In the genomic region with DNA sequence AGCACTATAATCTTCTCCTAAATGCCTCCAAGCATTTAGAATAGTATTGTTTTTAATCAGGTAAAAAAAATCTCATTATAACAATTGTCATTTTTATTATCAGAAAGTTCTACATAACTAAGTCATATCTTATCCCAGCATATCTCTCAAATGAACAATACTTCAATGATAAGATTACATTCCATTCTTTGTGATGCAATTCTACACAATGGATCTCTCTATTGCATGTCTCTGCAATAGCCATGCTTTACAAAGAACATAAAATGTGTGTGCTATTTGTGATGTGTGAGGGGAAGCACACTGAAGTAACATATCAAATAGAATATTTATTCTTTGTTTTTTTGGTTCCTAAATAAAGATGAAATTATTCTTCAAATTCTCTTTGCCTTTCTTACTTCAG, we compare ENCODE assay signal across 24 cellular contexts.
A peak's percentile ranks its signal among the peaks of the same experiment; 100 is the strongest.
DNase-seq lines count a peak whose midpoint lies in the region; ATAC-seq and TF ChIP-seq lines count a peak whose summit lies in the region.
"Had no signal": no experiment of that assay in that cellular context is flagged by ENCODE, and none has a peak within 500 bp of the region (broad histone marks: within the 10 kb centered on the region; RNA-seq: fewer than 3 reads in every experiment).

No MANE protein-coding gene starts in this region.

- H3K79me2 ChIP-seq in mesendoderm (ENCODE audit: control insufficient read depth, insufficient read depth, low read length) (no peaks in the 10 kb centered on the region), GM23338 (replicated peaks; ENCODE audit: insufficient read depth) (no peaks in the 10 kb centered on the region)

- H3K79me1 ChIP-seq in mesendoderm (ENCODE audit: low read length), result no peaks in the 10 kb centered on the region

- no peak overlapping the region for H3K27ac Mint-ChIP-seq in GM23338
- H3K27ac Mint-ChIP-seq: CD14-positive monocyte; CD4-positive, alpha-beta memory T cell; CD4-positive, CD25-positive, alpha-beta regulatory T cell; CD8-positive, alpha-beta memory T cell had no signal

- H3K4me1 ChIP-seq in mesendoderm (ENCODE audit: control insufficient read depth, low read depth, low read length), result no peaks in the 10 kb centered on the region
- H3K4me1 ChIP-seq in GM23338 (ENCODE audit: insufficient read depth), result no peaks in the 10 kb centered on the region
- no peaks in the 10 kb centered on the region for H3K4me1 ChIP-seq in upper lobe of right lung
- H3K4me1 ChIP-seq: BE2C, BLaER1 had no signal

- H2AFZ ChIP-seq in GM23338, result no peak overlapping the region

- no peaks in the 10 kb centered on the region for H4K20me1 ChIP-seq in GM23338 (replicated peaks; ENCODE audit: insufficient read depth)
- H4K20me1 ChIP-seq: BLaER1 had no signal

- H3K27me3 Mint-ChIP-seq in GM23338 (ENCODE audit: insufficient read depth, low read depth, poor library complexity), result no peaks in the 10 kb centered on the region
- H3K27me3 Mint-ChIP-seq: CD4-positive, CD25-positive, alpha-beta regulatory T cell; CD8-positive, alpha-beta memory T cell had no signal

- no peak overlapping the region for H3K18ac ChIP-seq in mesendoderm (ENCODE audit: low read length)

- H2BK15ac ChIP-seq in mesendoderm (replicated peaks; ENCODE audit: low read depth), result no peak overlapping the region

- H3K9me3 Mint-ChIP-seq in GM23338, result no peaks in the 10 kb centered on the region
- H3K9me3 Mint-ChIP-seq: CD4-positive, alpha-beta memory T cell; CD4-positive, CD25-positive, alpha-beta regulatory T cell; CD8-positive, alpha-beta memory T cell had no signal

- no peaks in the 10 kb centered on the region for H3K36me3 Mint-ChIP-seq in GM23338 (ENCODE audit: low read depth)
- H3K36me3 Mint-ChIP-seq: CD14-positive monocyte; CD4-positive, alpha-beta memory T cell; CD4-positive, CD25-positive, alpha-beta regulatory T cell; CD8-positive, alpha-beta memory T cell had no signal

- no peaks in the 10 kb centered on the region for H3K9me3 ChIP-seq in upper lobe of right lung
- H3K9me3 ChIP-seq: BE2C, BLaER1 had no signal

- TF ChIP-seq CTCF in fibroblast of pulmonary artery (IDR thresholded peaks at IDR 0.05; ENCODE audit: low read length, missing control alignments) (no peak), GM23338 (conservative IDR thresholded peaks at IDR 0.05; ENCODE audit: low read depth in 2 of 2) (no peak), upper lobe of right lung (IDR thresholded peaks at IDR 0.05) (no peak)

- H3K4ac ChIP-seq in mesendoderm (ENCODE audit: low read depth, low read length), result no peak overlapping the region

- no peak overlapping the region for H2AK5ac ChIP-seq in mesendoderm (ENCODE audit: low read length)

- no peak overlapping the region for H2BK120ac ChIP-seq in mesendoderm (ENCODE audit: low read depth, low read length)

- no peak overlapping the region for H4K8ac ChIP-seq in mesendoderm (ENCODE audit: low read depth, low read length)

- H3K23ac ChIP-seq in mesendoderm (ENCODE audit: low read length), result no peak overlapping the region

- no peaks in the 10 kb centered on the region for H3K27me3 ChIP-seq in mesendoderm (ENCODE audit: insufficient read depth, low read length, poor library complexity)
- H3K27me3 ChIP-seq in GM23338 (ENCODE audit: insufficient read depth), result no peaks in the 10 kb centered on the region
- no peaks in the 10 kb centered on the region for H3K27me3 ChIP-seq in upper lobe of right lung
- H3K27me3 ChIP-seq: BE2C, BLaER1 had no signal

- no peaks in the 10 kb centered on the region for H3F3A ChIP-seq in GM23338 (replicated peaks; ENCODE audit: low read depth)

- H3K27ac ChIP-seq in mesendoderm (ENCODE audit: low read depth, low read length) (no peak overlapping the region), GM23338 (ENCODE audit: low read depth) (no peak overlapping the region), upper lobe of right lung (no peak overlapping the region)
- H3K27ac ChIP-seq: BLaER1 had no signal

- H3K9me2 ChIP-seq in GM23338 (ENCODE audit: insufficient read depth), result no peaks in the 10 kb centered on the region

- H3K4me2 ChIP-seq in mesendoderm (ENCODE audit: low read length) (no peak overlapping the region), GM23338 (no peak overlapping the region)
- H3K4me2 ChIP-seq: BLaER1 had no signal

- ATAC-seq in GM23338 (no peak), upper lobe of right lung (no peak)
- ATAC-seq: GM12878 had no signal

- H4K5ac ChIP-seq in mesendoderm (ENCODE audit: low read length), result no peak overlapping the region

- no peak overlapping the region for H3K4me3 Mint-ChIP-seq in GM23338
- H3K4me3 Mint-ChIP-seq: CD14-positive monocyte; CD4-positive, alpha-beta memory T cell; CD4-positive, CD25-positive, alpha-beta regulatory T cell; CD8-positive, alpha-beta memory T cell had no signal

- no peak overlapping the region for H3K9ac ChIP-seq in mesendoderm (ENCODE audit: low read length)
- H3K9ac ChIP-seq: BLaER1 had no signal

- H3K4me3 ChIP-seq in fibroblast of pulmonary artery (replicated peaks; ENCODE audit: low read depth, low read length) (no peak overlapping the region), mesendoderm (ENCODE audit: low read length) (no peak overlapping the region), GM23338 (no peak overlapping the region), upper lobe of right lung (no peak overlapping the region)
- H3K4me3 ChIP-seq: BLaER1, GM12878 had no signal

- H3K56ac ChIP-seq in mesendoderm (ENCODE audit: low read length), result no peak overlapping the region

- intact Hi-C loops in upper lobe of right lung (cut with DNase I), result no loop called here

- H2BK5ac ChIP-seq in mesendoderm (ENCODE audit: low read length), result no peak overlapping the region

- DNase-seq in amniotic epithelial cell (ENCODE audit: low read depth), result peak; percentile 24
- DNase-seq in fibroblast of pulmonary artery (ENCODE audit: low read depth), result peak; percentile 29
- peak; percentile 44 for DNase-seq in mesendoderm
- no peak for DNase-seq in GM23338 (ENCODE audit: low spot score)
- DNase-seq in upper lobe of right lung, result no peak
- no peak for DNase-seq in NCI-H2196 treated with DMSO at 0.1 percent for 48 hours (lab: John Stamatoyannopoulos, UW; ENCODE audit: unreplicated experiment)
- DNase-seq: 8988T; ACHN; BE2C; C1 segment of cervical spinal cord; CD4-positive, alpha-beta memory T cell; CD4-positive, CD25-positive, alpha-beta regulatory T cell; CD8-positive, alpha-beta memory T cell; COR-L47; DMS 273 treated with DMSO at 0.1 percent for 48 hours; DMS153; DMS53; DMS79; DND-41; EL; GDM1 had no signal

- no peaks in the 10 kb centered on the region; the same call in 2 of the 3 replicates for H3K4me1 Mint-ChIP-seq in GM23338
- H3K4me1 Mint-ChIP-seq: CD14-positive monocyte; CD4-positive, alpha-beta memory T cell; CD4-positive, CD25-positive, alpha-beta regulatory T cell; CD8-positive, alpha-beta memory T cell had no signal

- no peaks in the 10 kb centered on the region for H3K36me3 ChIP-seq in mesendoderm (ENCODE audit: control insufficient read depth, insufficient read depth, low read length)
- no peaks in the 10 kb centered on the region for H3K36me3 ChIP-seq in GM23338 (ENCODE audit: insufficient read depth)
- no peaks in the 10 kb centered on the region for H3K36me3 ChIP-seq in upper lobe of right lung
- H3K36me3 ChIP-seq: BE2C, BLaER1 had no signal

TF ChIP-seq in GM23338, 12 proteins besides CTCF, POLR2A, EP300 and RAD21:
- TF ChIP-seq, protein P1, sequence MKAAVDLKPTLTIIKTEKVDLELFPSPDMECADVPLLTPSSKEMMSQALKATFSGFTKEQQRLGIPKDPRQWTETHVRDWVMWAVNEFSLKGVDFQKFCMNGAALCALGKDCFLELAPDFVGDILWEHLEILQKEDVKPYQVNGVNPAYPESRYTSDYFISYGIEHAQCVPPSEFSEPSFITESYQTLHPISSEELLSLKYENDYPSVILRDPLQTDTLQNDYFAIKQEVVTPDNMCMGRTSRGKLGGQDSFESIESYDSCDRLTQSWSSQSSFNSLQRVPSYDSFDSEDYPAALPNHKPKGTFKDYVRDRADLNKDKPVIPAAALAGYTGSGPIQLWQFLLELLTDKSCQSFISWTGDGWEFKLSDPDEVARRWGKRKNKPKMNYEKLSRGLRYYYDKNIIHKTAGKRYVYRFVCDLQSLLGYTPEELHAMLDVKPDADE (IDR thresholded peaks at IDR 0.05), result no peak
- TF ChIP-seq NANOG (IDR thresholded peaks at IDR 0.05; ENCODE audit: borderline replicate concordance) (no peak), ZNF114 (CRISPR knock-in tag; IDR thresholded peaks at IDR 0.05) (no peak), STAT1 (IDR thresholded peaks at IDR 0.05; ENCODE audit: unreplicated experiment) (no peak), POLR2AphosphoS5 (IDR thresholded peaks at IDR 0.05; ENCODE audit: low read depth) (no peak)
- TF ChIP-seq, protein P2, sequence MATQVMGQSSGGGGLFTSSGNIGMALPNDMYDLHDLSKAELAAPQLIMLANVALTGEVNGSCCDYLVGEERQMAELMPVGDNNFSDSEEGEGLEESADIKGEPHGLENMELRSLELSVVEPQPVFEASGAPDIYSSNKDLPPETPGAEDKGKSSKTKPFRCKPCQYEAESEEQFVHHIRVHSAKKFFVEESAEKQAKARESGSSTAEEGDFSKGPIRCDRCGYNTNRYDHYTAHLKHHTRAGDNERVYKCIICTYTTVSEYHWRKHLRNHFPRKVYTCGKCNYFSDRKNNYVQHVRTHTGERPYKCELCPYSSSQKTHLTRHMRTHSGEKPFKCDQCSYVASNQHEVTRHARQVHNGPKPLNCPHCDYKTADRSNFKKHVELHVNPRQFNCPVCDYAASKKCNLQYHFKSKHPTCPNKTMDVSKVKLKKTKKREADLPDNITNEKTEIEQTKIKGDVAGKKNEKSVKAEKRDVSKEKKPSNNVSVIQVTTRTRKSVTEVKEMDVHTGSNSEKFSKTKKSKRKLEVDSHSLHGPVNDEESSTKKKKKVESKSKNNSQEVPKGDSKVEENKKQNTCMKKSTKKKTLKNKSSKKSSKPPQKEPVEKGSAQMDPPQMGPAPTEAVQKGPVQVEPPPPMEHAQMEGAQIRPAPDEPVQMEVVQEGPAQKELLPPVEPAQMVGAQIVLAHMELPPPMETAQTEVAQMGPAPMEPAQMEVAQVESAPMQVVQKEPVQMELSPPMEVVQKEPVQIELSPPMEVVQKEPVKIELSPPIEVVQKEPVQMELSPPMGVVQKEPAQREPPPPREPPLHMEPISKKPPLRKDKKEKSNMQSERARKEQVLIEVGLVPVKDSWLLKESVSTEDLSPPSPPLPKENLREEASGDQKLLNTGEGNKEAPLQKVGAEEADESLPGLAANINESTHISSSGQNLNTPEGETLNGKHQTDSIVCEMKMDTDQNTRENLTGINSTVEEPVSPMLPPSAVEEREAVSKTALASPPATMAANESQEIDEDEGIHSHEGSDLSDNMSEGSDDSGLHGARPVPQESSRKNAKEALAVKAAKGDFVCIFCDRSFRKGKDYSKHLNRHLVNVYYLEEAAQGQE (IDR thresholded peaks at IDR 0.05; ENCODE audit: unreplicated experiment), result no peak

Comparison
In these comparisons a context has a peak if more than half of its experiments do, and no peak if none do; other contexts are left out.
1. DNase-seq: peak in amniotic epithelial cell (single experiment), fibroblast of pulmonary artery (single experiment) and mesendoderm (single experiment); none in GM23338 (single experiment), upper lobe of right lung (single experiment) and NCI-H2196 treated with DMSO at 0.1 percent for 48 hours (single experiment).